ENCODE assay signal across 3 cellular contexts in the genomic region with DNA sequence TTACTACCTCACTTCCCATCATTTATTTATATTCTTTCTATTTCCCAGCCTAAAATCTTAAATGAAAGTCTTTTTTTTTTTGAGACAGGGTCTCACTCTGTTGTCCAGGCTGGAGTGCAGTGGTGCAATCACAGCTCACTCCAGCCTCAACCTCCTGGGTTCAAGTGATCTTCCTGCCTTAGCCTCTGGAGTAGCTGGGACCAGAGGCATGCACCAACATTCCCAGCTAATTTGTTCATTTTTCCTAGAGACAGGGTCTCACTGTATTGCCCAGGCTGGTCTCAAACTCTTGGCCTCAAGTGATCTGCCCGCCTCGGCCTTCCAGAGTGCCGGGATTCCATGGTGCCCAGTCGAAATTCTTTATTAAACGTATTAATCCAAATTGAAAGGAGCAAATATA. TPM values are rescaled to one million over a fixed set of nuclear protein-coding genes. Genes with fewer than 3 reads are reported as not detected.
"Had no signal": no experiment of that assay in that cellular context is flagged by ENCODE, and none has a peak within 500 bp of the region (broad histone marks: within the 10 kb centered on the region; RNA-seq: fewer than 3 reads in every experiment).

No MANE protein-coding gene starts in this region.

RNA-seq across cellular contexts. Expression of a gene that starts 7.4 kb away (rescaled TPM):
- total RNA-seq: GM23248, H4, HFFc6 had no signal
- polyA plus RNA-seq: GM23248 had no signal

RNA-seq across cellular contexts. Expression of a gene that starts 46.1 kb away (rescaled TPM):
- total RNA-seq: GM23248, HFFc6 had no signal
- polyA plus RNA-seq: GM23248 had no signal
